In the genomic region with DNA sequence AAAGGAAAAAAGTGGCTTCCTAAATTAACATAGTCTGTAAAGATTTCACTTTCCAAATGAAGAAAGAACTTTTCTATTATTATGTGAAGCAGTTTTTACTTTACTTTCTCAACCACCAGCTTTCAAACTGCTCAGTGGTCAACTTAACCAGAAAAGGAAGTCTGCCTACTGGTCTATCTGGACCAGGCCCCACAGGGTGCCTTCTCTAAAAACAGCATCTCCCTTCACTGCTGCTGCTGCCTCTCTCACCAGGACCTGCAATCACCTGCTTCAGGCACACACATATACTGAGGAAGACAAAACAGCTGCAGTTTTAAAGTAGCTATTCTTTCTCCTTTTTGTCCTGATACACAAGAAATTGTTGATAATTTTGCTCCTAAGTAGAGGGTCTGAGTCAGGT, we compare ENCODE assay signal across 22 cellular contexts.
DNase-seq lines count a peak whose midpoint lies in the region; ATAC-seq, FAIRE-seq and TF ChIP-seq lines count a peak whose summit lies in the region.
"Had no signal": no experiment of that assay in that cellular context is flagged by ENCODE, and none has a peak within 500 bp of the region (broad histone marks: within the 10 kb centered on the region; RNA-seq: fewer than 3 reads in every experiment).

No MANE protein-coding gene starts in this region.

- H3F3A ChIP-seq in MM.1S (ENCODE audit: insufficient read depth, low read length): no peaks in the 10 kb centered on the region

- H3K27me3 ChIP-seq in MM.1S (replicated peaks; ENCODE audit: insufficient read depth, low read length): no peaks in the 10 kb centered on the region
- H3K27me3 ChIP-seq in GM12878 (replicated peaks in 1 of 2; ENCODE audit: control insufficient read depth in 2 of 2, insufficient read depth in 2 of 2, low read length in 1 of 2): no peaks in the 10 kb centered on the region
- H3K27me3 ChIP-seq: BLaER1 treated with 17β-estradiol and CSF1 and Interleukin-3, amounts not matched to agents 10 nM and 100 nM had no signal

- intact Hi-C loops in GM12878 (cut with micrococcal nuclease; ENCODE audit: unreplicated experiment): no loop called here

- CTCF ChIA-PET in GM12878 (lab: Yijun Ruan, JAX): interaction anchor here (1.0 kb wide), 1 partner anchor 13 kb away, joined by 4 read pairs; no protein-coding TSS in a partner anchor

- ATAC-seq in GM12878 (peak; percentile 36; the same call in 2 of the 3 replicates), GM18870 (IDR thresholded peaks at IDR 0.05; ENCODE audit: unreplicated experiment) (no peak)
- ATAC-seq: A549; CD8-positive, alpha-beta T cell had no signal

- POLR2A ChIA-PET in GM12878 (lab: Charles Lee): no interaction called here

- SMC1A ChIA-PET in GM12878 (lab: Charles Lee; ENCODE audit: uncharacterized antibody, unreplicated experiment): interaction anchor here (0.9 to 1.0 kb wide), 2 partner anchors 9 to 133 kb away, joined by 3 to 5 read pairs; no protein-coding TSS in a partner anchor

- no peak for TF ChIP-seq POLR2A in GM12878 (IDR thresholded peaks at IDR 0.05; ENCODE audit: low read depth, low read length)

- H3K9me3 ChIP-seq in MM.1S (replicated peaks; ENCODE audit: insufficient read depth, low read length): no peaks in the 10 kb centered on the region
- H3K9me3 ChIP-seq in GM12878 (replicated peaks; ENCODE audit: control insufficient read depth, insufficient read depth, low read length): no peaks in the 10 kb centered on the region
- H3K9me3 ChIP-seq: A549; BLaER1 treated with 17β-estradiol and CSF1 and Interleukin-3, amounts not matched to agents 10 nM and 100 nM; Caco-2 had no signal

- H3K79me2 ChIP-seq in MM.1S (ENCODE audit: low read length): no peaks in the 10 kb centered on the region
- no peaks in the 10 kb centered on the region for H3K79me2 ChIP-seq in GM12878 (ENCODE audit: control insufficient read depth, insufficient read depth, low read length)

- peaks cover 11% of the 10 kb centered on the region; the same call in 1 of the 2 replicates for H3K4me1 ChIP-seq in MM.1S (ENCODE audit: low read length)
- H3K4me1 ChIP-seq in GM12878 (ENCODE audit: control insufficient read depth, insufficient read depth, low read length): no peaks in the 10 kb centered on the region
- H3K4me1 ChIP-seq: A549; BLaER1 treated with 17β-estradiol and CSF1 and Interleukin-3, amounts not matched to agents 10 nM and 100 nM; Caco-2 had no signal

- no peak overlapping the region for H3K4me3 ChIP-seq in MM.1S (ENCODE audit: low read length)
- H3K4me3 ChIP-seq in GM12878: no peak overlapping the region
- H3K4me3 ChIP-seq: A549; BLaER1 treated with 17β-estradiol and CSF1 and Interleukin-3, amounts not matched to agents 10 nM and 100 nM had no signal

- H3K36me3 ChIP-seq in MM.1S (replicated peaks; ENCODE audit: insufficient read depth, low read length) (no peaks in the 10 kb centered on the region), GM12878 (ENCODE audit: control insufficient read depth in 2 of 2, insufficient read depth in 2 of 2, low read length in 1 of 2) (no peaks in the 10 kb centered on the region)
- H3K36me3 ChIP-seq: BLaER1 treated with 17β-estradiol and CSF1 and Interleukin-3, amounts not matched to agents 10 nM and 100 nM had no signal

- in situ Hi-C loops in GM12878 (cut with MboI): no loop called here

- TF ChIP-seq EP300 in GM12878 (IDR thresholded peaks at IDR 0.05; ENCODE audit: borderline replicate concordance in 1 of 2, control insufficient read depth in 1 of 2, low read depth in 2 of 2, low read length in 2 of 2): no peak

- TF ChIP-seq CTCF in MM.1S (IDR thresholded peaks at IDR 0.05; ENCODE audit: low read length) (no peak), GM12878 (IDR thresholded peaks at IDR 0.05 in 2 of 3, conservative IDR thresholded peaks at IDR 0.05 in 1 of 3; ENCODE audit: control insufficient read depth in 2 of 3, extremely low read depth in 1 of 3, insufficient read depth in 1 of 3, low read depth in 3 of 3, low read length in 3 of 3) (no peak)

- FAIRE-seq in GM12878 (lab: Jason Lieb, UNC): no peak
- FAIRE-seq: A549, D721Med, G401.6, GM12892, GM18507, GM19239 had no signal

- RAD21 ChIA-PET in GM12878 (lab: Charles Lee; ENCODE audit: unreplicated experiment): no interaction called here

- no peak overlapping the region for H3K4me2 ChIP-seq in MM.1S (ENCODE audit: low read depth, low read length)
- no peak overlapping the region for H3K4me2 ChIP-seq in GM12878 (ENCODE audit: control insufficient read depth, insufficient read depth)
- H3K4me2 ChIP-seq: A549; BLaER1 treated with 17β-estradiol and CSF1 and Interleukin-3, amounts not matched to agents 10 nM and 100 nM had no signal

- H2AFZ ChIP-seq in MM.1S (ENCODE audit: low read length): no peak overlapping the region
- H2AFZ ChIP-seq in GM12878 (ENCODE audit: control insufficient read depth, low read depth, low read length): no peak overlapping the region

- BruUV-seq in GM12878 (replicated peaks; lab: Mats Ljungman, UMichigan): no TSS peak

- H3K27ac ChIP-seq in MM.1S (ENCODE audit: low read length): no peak overlapping the region
- no peak overlapping the region for H3K27ac ChIP-seq in GM12878 (ENCODE audit: control insufficient read depth, insufficient read depth)
- H3K27ac ChIP-seq: 22Rv1; A549; BLaER1 treated with 17β-estradiol and CSF1 and Interleukin-3, amounts not matched to agents 10 nM and 100 nM; C4-2B had no signal

- H3K9me2 ChIP-seq in MM.1S (replicated peaks; ENCODE audit: insufficient read depth, low read length): no peaks in the 10 kb centered on the region

- H4K20me1 ChIP-seq in MM.1S (ENCODE audit: insufficient read depth, low read length): no peaks in the 10 kb centered on the region
- H4K20me1 ChIP-seq in GM12878 (ENCODE audit: control insufficient read depth, insufficient read depth): no peaks in the 10 kb centered on the region
- H4K20me1 ChIP-seq: BLaER1 treated with 17β-estradiol and CSF1 and Interleukin-3, amounts not matched to agents 10 nM and 100 nM had no signal

- no peak overlapping the region for H3K9ac ChIP-seq in MM.1S (ENCODE audit: low read length)
- H3K9ac ChIP-seq in GM12878 (ENCODE audit: control insufficient read depth, insufficient read depth, low read length): no peak overlapping the region
- H3K9ac ChIP-seq: BLaER1 treated with 17β-estradiol and CSF1 and Interleukin-3, amounts not matched to agents 10 nM and 100 nM had no signal

- DNase-seq in MM.1S (peak; percentile 45), NCI-H146 treated with DMSO at 0.1 percent for 48 hours (lab: John Stamatoyannopoulos, UW; ENCODE audit: unreplicated experiment) (peak; percentile 18), GM12878 (ENCODE audit: low read depth, low spot score) (no peak), NCI-H2227 (lab: John Stamatoyannopoulos, UW; ENCODE audit: unreplicated experiment) (no peak), NCI-H69 (lab: John Stamatoyannopoulos, UW) (no peak)
- DNase-seq: AML-193; Caco-2; Calu3; CD4-positive, alpha-beta T cell; CD8-positive, alpha-beta T cell; DMS79 treated with DMSO at 0.1 percent for 48 hours; GF-D8 had no signal

- no peak for TF ChIP-seq RAD21 in GM12878 (IDR thresholded peaks at IDR 0.05; ENCODE audit: insufficient read depth, low read depth, low read length)

TF ChIP-seq in GM12878, 131 proteins besides CTCF, POLR2A, EP300 and RAD21:
- TF ChIP-seq, protein P1, sequence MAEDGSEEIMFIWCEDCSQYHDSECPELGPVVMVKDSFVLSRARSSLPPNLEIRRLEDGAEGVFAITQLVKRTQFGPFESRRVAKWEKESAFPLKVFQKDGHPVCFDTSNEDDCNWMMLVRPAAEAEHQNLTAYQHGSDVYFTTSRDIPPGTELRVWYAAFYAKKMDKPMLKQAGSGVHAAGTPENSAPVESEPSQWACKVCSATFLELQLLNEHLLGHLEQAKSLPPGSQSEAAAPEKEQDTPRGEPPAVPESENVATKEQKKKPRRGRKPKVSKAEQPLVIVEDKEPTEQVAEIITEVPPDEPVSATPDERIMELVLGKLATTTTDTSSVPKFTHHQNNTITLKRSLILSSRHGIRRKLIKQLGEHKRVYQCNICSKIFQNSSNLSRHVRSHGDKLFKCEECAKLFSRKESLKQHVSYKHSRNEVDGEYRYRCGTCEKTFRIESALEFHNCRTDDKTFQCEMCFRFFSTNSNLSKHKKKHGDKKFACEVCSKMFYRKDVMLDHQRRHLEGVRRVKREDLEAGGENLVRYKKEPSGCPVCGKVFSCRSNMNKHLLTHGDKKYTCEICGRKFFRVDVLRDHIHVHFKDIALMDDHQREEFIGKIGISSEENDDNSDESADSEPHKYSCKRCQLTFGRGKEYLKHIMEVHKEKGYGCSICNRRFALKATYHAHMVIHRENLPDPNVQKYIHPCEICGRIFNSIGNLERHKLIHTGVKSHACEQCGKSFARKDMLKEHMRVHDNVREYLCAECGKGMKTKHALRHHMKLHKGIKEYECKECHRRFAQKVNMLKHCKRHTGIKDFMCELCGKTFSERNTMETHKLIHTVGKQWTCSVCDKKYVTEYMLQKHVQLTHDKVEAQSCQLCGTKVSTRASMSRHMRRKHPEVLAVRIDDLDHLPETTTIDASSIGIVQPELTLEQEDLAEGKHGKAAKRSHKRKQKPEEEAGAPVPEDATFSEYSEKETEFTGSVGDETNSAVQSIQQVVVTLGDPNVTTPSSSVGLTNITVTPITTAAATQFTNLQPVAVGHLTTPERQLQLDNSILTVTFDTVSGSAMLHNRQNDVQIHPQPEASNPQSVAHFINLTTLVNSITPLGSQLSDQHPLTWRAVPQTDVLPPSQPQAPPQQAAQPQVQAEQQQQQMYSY (CRISPR knock-in tag; IDR thresholded peaks at IDR 0.05): no peak
- no peak for TF ChIP-seq RFX5 (IDR thresholded peaks at IDR 0.05; ENCODE audit: low read depth, low read length)
- TF ChIP-seq BHLHE40 (IDR thresholded peaks at IDR 0.05; ENCODE audit: borderline replicate concordance in 1 of 2, low read depth in 2 of 2, low read length in 1 of 2): no peak
- no peak for TF ChIP-seq NRF1 (conservative IDR thresholded peaks at IDR 0.05; ENCODE audit: low read depth, low read length)
- TF ChIP-seq KAT2A (conservative IDR thresholded peaks at IDR 0.05; ENCODE audit: control insufficient read depth, low read depth, low read length): no peak

Comparison
In these comparisons a context has a peak if more than half of its experiments do, and no peak if none do; other contexts are left out.
1. DNase-seq: peak in MM.1S (single experiment) and NCI-H146 treated with DMSO at 0.1 percent for 48 hours (single experiment); none in GM12878 (single experiment), NCI-H2227 (single experiment) and NCI-H69 (single experiment).